In the genomic region with DNA sequence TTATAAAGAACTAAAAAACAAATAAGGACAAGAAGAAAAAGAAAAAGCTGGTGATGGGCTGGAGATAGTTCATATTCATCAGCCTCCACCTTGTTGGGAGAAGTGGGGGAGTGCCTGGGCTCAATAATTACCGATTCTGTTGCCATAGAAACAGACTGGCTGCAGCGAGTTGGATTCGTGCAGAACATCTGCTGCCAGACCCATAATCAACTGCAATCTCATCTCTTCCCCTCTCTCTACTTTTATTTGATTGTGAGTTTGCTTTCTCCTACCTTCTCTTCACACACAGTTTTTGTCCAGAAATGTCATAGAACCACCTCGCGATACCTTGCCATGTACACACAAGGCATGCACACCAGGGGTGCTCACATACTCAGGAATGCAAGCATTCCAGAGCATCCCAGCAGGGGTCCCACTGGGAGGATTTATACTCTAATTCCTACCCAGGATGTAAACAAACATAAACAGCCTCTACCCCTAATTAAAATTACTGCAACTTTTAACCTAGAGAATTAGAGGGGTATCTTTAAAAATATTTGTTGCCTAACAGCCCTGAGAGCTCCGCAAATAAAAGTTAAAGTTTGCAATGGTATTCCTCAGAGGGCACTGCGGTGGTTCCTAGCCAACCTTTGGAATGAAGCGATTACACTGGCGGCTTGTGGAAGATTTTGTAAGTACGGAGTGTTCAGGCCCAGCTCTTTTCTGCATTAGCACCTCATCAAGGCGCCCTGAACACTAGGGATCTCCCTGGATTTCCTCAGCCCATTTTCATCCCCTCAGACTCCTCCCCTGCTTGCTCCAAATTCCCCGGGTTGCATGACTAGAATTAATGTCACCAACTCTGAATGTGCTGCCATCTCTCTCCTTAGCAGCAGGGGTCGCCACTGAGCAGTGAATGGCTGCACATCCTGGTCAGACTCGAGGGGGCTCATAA, we compare ENCODE assay signal across 7 cellular contexts.
DNase-seq lines count a peak whose midpoint lies in the region; ATAC-seq and TF ChIP-seq lines count a peak whose summit lies in the region.

No MANE protein-coding gene starts in this region.

- dilution Hi-C loops in IMR-90 (cut with HindIII; ENCODE audit: low sequenced_read_pairs, unreplicated experiment): no loop called here

- H3K4me3 ChIP-seq in IMR-90 (ENCODE audit: insufficient read depth, low read depth, low read length): no peak overlapping the region
- H3K4me3 ChIP-seq in psoas muscle: no peak overlapping the region

- ATAC-seq in IMR-90 (ENCODE audit: low read depth) (peak; percentile 94), psoas muscle (peak in 3 of 4 donors; percentile 67 to 75 (median 72)), HG03039 (IDR thresholded peaks at IDR 0.05; ENCODE audit: unreplicated experiment) (no peak)

- peak overlapping the region; percentile 6; the same call in 1 of the 2 replicates for H2BK120ac ChIP-seq in IMR-90 (ENCODE audit: low read depth, low read length)

- in situ Hi-C loops in IMR-90 (cut with MboI; ENCODE audit: low sequenced_read_pairs): loop anchor here (5.0 kb wide), 1 partner anchor 196 kb away; no protein-coding TSS in a partner anchor
- in situ Hi-C loops in SK-MEL-5 (cut with HindIII; ENCODE audit: low pct_unique_long_range_greater_than_20kb, low sequenced_read_pairs): loop anchor here (25.0 kb wide), 1 partner anchor 226 kb away; no protein-coding TSS in a partner anchor

- H3K27me3 ChIP-seq in IMR-90 (ENCODE audit: control insufficient read depth, insufficient read depth, low read length) (peaks cover 15% of the 10 kb centered on the region), psoas muscle (ENCODE audit: insufficient read depth in 3 of 3, low read length in 2 of 3) (peaks cover 0 to 3% (median 0%) of the 10 kb centered on the region in 3 donors)

- no peak overlapping the region for H4K91ac ChIP-seq in IMR-90 (ENCODE audit: insufficient read depth, low read depth, low read length)

- H2BK15ac ChIP-seq in IMR-90 (ENCODE audit: low read depth, low read length): no peak overlapping the region

- CTCF ChIA-PET in IMR-90 (lab: Yijun Ruan, JAX): interaction anchor here (0.5 to 7.7 kb wide), 7 partner anchors 10 to 668 kb away, joined by 3 to 54 read pairs (median 4); no protein-coding TSS in a partner anchor

- H3K56ac ChIP-seq in IMR-90 (ENCODE audit: extremely low read depth, insufficient read depth, low read length): no peak overlapping the region

- no peaks in the 10 kb centered on the region for H3K9me3 ChIP-seq in IMR-90 (ENCODE audit: control insufficient read depth, insufficient read depth, low read length)
- H3K9me3 ChIP-seq in psoas muscle: no peaks in the 10 kb centered on the region

- no peak overlapping the region for H2BK20ac ChIP-seq in IMR-90 (ENCODE audit: low read depth, low read length)

- POLR2A ChIA-PET in IMR-90 (lab: Charles Lee; ENCODE audit: unreplicated experiment): no interaction called here

- intact Hi-C loops in IMR-90 (cut with micrococcal nuclease): loop anchor here (1.0 to 2.0 kb wide), 3 partner anchors 154 to 215 kb away; no protein-coding TSS in a partner anchor
- intact Hi-C loops in cardiac septum (cut with DNase I): loop anchor here (1.0 kb wide), 1 partner anchor 197 kb away; no protein-coding TSS in a partner anchor
- intact Hi-C loops in psoas muscle (cut with DNase I): loop anchor here (5.0 kb wide), 1 partner anchor 196 kb away; no protein-coding TSS in a partner anchor

- no peak overlapping the region for H3K9ac ChIP-seq in IMR-90 (ENCODE audit: low read depth, low read length)

- H2AK5ac ChIP-seq in IMR-90 (ENCODE audit: low read depth, low read length): no peak overlapping the region

- H3K79me1 ChIP-seq in IMR-90 (ENCODE audit: low read depth in 1 of 2, low read length in 2 of 2): no peaks in the 10 kb centered on the region

- H3K23ac ChIP-seq in IMR-90 (ENCODE audit: low read depth, low read length): no peak overlapping the region

- DNase-seq in IMR-90 (peak; percentile 42), SK-MEL-5 (ENCODE audit: low read depth, low spot score) (peak; percentile 78), cardiac septum (ENCODE audit: low spot score) (peak; percentile 86), psoas muscle (peak; percentile 48 to 64)
- DNase-seq in activated naive CD8-positive, alpha-beta T cell treated with anti-CD3 and anti-CD28 coated beads, Interleukin-2, amount 50 U/mL, for 16 hours (ENCODE audit: low read depth, low spot score): peak; percentile 25

- no peak for TF ChIP-seq POLR2A in IMR-90 (IDR thresholded peaks at IDR 0.05; ENCODE audit: low read depth, low read length)

- no peak overlapping the region for H3K27ac ChIP-seq in IMR-90 (ENCODE audit: insufficient read depth, low read length)
- H3K27ac ChIP-seq in psoas muscle: no peak overlapping the region

- H4K8ac ChIP-seq in IMR-90 (ENCODE audit: low read depth in 2 of 2, low read length in 2 of 2): no peak overlapping the region

- TF ChIP-seq CTCF in GM12873 (IDR thresholded peaks at IDR 0.05; ENCODE audit: insufficient read depth, low read depth, low read length, missing control alignments) (peak; percentile 93), IMR-90 (conservative IDR thresholded peaks at IDR 0.05; ENCODE audit: low read depth, low read length) (peak; percentile 88), psoas muscle (IDR thresholded peaks at IDR 0.05) (peak; percentile 68)

- no peak overlapping the region for H2BK5ac ChIP-seq in IMR-90 (ENCODE audit: low read depth, low read length, poor library complexity, severe bottlenecking)

- H2AFZ ChIP-seq in IMR-90 (replicated peaks; ENCODE audit: low read length, poor library complexity): peak overlapping the region; percentile 61

- WGBS in IMR-90 (ENCODE audit: extremely low coverage in 2 of 2, insufficient read length in 1 of 2), 2 experiments: 51% methylated on average over 7 of the region's 14 CpGs; no CpG with 5 or more reads in 1 of the 2 experiments
- 21 to 32% (median 21%) methylated on average over 14 of the region's 14 CpGs for WGBS in psoas muscle, 3 donors

- no peaks in the 10 kb centered on the region for H3K4me1 ChIP-seq in IMR-90 (ENCODE audit: control insufficient read depth, insufficient read depth, low read length)
- H3K4me1 ChIP-seq in psoas muscle: no peaks in the 10 kb centered on the region

- H4K20me1 ChIP-seq in IMR-90 (ENCODE audit: insufficient read depth, low read length): no peaks in the 10 kb centered on the region

- H3K4me2 ChIP-seq in IMR-90 (ENCODE audit: low read depth, low read length): no peak overlapping the region

- peak overlapping the region; percentile 17 for H2AK9ac ChIP-seq in IMR-90 (replicated peaks; ENCODE audit: low read depth, low read length, poor library complexity)

- H3K36me3 ChIP-seq in IMR-90 (ENCODE audit: control insufficient read depth, insufficient read depth, low read length) (no peaks in the 10 kb centered on the region), psoas muscle (ENCODE audit: insufficient read depth in 1 of 2, low read depth in 1 of 2) (no peaks in the 10 kb centered on the region)

- no peak overlapping the region for H3K18ac ChIP-seq in IMR-90 (ENCODE audit: low read depth, low read length)

- H3K14ac ChIP-seq in IMR-90 (replicated peaks; ENCODE audit: low read depth, low read length): no peak overlapping the region

- no TSS peak for BruUV-seq in IMR-90 (replicated peaks; lab: Mats Ljungman, UMichigan)

- H3K4ac ChIP-seq in IMR-90 (ENCODE audit: low read depth, low read length): no peak overlapping the region

- TF ChIP-seq RAD21 in IMR-90 (IDR thresholded peaks at IDR 0.05; ENCODE audit: low read length): peak; percentile 81

- no peaks in the 10 kb centered on the region for H3K9me1 ChIP-seq in IMR-90 (ENCODE audit: insufficient read depth, low read length)

- no peak overlapping the region for H4K5ac ChIP-seq in IMR-90 (ENCODE audit: low read depth, low read length)

TF ChIP-seq in IMR-90, 13 proteins besides CTCF, POLR2A, EP300 and RAD21:
- TF ChIP-seq RFX5 (IDR thresholded peaks at IDR 0.05; ENCODE audit: low read depth, low read length) (no peak), SMC3 (IDR thresholded peaks at IDR 0.05; ENCODE audit: low read depth, low read length) (peak; percentile 90)
- TF ChIP-seq, protein P1, sequence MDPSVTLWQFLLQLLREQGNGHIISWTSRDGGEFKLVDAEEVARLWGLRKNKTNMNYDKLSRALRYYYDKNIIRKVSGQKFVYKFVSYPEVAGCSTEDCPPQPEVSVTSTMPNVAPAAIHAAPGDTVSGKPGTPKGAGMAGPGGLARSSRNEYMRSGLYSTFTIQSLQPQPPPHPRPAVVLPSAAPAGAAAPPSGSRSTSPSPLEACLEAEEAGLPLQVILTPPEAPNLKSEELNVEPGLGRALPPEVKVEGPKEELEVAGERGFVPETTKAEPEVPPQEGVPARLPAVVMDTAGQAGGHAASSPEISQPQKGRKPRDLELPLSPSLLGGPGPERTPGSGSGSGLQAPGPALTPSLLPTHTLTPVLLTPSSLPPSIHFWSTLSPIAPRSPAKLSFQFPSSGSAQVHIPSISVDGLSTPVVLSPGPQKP (IDR thresholded peaks at IDR 0.05; ENCODE audit: borderline replicate concordance, low read depth, low read length): no peak

Comparison
In these comparisons a context has a peak if more than half of its experiments do, and no peak if none do; other contexts are left out.
1. DNase-seq: peak in every context shown above with its lines; median percentile 86 in cardiac septum; 78 in SK-MEL-5; 56 in psoas muscle; 42 in IMR-90; 25 in activated naive CD8-positive, alpha-beta T cell treated with anti-CD3 and anti-CD28 coated beads, Interleukin-2, amount 50 U/mL, for 16 hours.